19 cellular contexts compared by ENCODE assay signal in genomic region chr7:95581446-95581845, GRCh38. TPM values are rescaled to one million over a fixed set of nuclear protein-coding genes. Genes with fewer than 3 reads are reported as not detected.
DNase-seq lines count a peak whose midpoint lies in the region; ATAC-seq, FAIRE-seq and TF ChIP-seq lines count a peak whose summit lies in the region.
"Had no signal": no experiment of that assay in that cellular context is flagged by ENCODE, and none has a peak within 500 bp of the region (broad histone marks: within the 10 kb centered on the region; RNA-seq: fewer than 3 reads in every experiment).

No MANE protein-coding gene starts in this region.

- H3K4me3 Mint-ChIP-seq in type B pancreatic cell = no peak overlapping the region
- H3K4me3 Mint-ChIP-seq: B cell; CD4-positive, CD25-positive, alpha-beta regulatory T cell; CD8-positive, alpha-beta T cell; H9 had no signal

- H3K27me3 ChIP-seq in psoas muscle (ENCODE audit: insufficient read depth in 3 of 3, low read length in 2 of 3) (no peaks in the 10 kb centered on the region), colonic mucosa (no peaks in the 10 kb centered on the region)
- H3K27me3 ChIP-seq: BLaER1 had no signal

- WGBS in psoas muscle, 3 donors = 45 to 74% (median 48%) methylated on average over 3 of the region's 3 CpGs

- DNase-seq in D721Med (ENCODE audit: insufficient read length, low spot score) = no peak
- peak; percentile 27 for DNase-seq in DMS53 treated with DMSO at 0.1 percent for 48 hours (lab: John Stamatoyannopoulos, UW; ENCODE audit: unreplicated experiment)
- DNase-seq in psoas muscle = no peak
- DNase-seq in GM19239 (ENCODE audit: insufficient read length, low spot score) = no peak
- no peak for DNase-seq in colonic mucosa
- DNase-seq in type B pancreatic cell (ENCODE audit: extremely low spot score, unreplicated experiment) = no peak
- DNase-seq: Caco-2; CD4-positive, CD25-positive, alpha-beta regulatory T cell; CD8-positive, alpha-beta T cell; DMS 273 treated with DMSO at 0.1 percent for 48 hours; DND-41; GM23248; H9 had no signal

- H3K36me3 Mint-ChIP-seq in type B pancreatic cell = no peaks in the 10 kb centered on the region
- H3K36me3 Mint-ChIP-seq: CD4-positive, CD25-positive, alpha-beta regulatory T cell; CD8-positive, alpha-beta T cell had no signal

- no peaks in the 10 kb centered on the region for H3K9me3 Mint-ChIP-seq in type B pancreatic cell
- H3K9me3 Mint-ChIP-seq: CD8-positive, alpha-beta T cell; H9 had no signal

- H3K36me3 ChIP-seq in psoas muscle (ENCODE audit: insufficient read depth in 1 of 2, low read depth in 1 of 2) (peaks cover 3 to 33% of the 10 kb centered on the region in 2 donors), colonic mucosa (no peaks in the 10 kb centered on the region)
- H3K36me3 ChIP-seq: BLaER1 had no signal

- intact Hi-C loops in psoas muscle (cut with DNase I) = no loop called here
- intact Hi-C loops in colonic mucosa (cut with DNase I) = no loop called here

- H3K9ac ChIP-seq in colonic mucosa (ENCODE audit: low read depth in 2 of 2, low read length in 2 of 2) = no peak overlapping the region
- H3K9ac ChIP-seq: BLaER1, GM23248 had no signal

- H3K27me3 Mint-ChIP-seq in type B pancreatic cell = no peaks in the 10 kb centered on the region
- H3K27me3 Mint-ChIP-seq: CD4-positive, CD25-positive, alpha-beta regulatory T cell had no signal

- peak; percentile 79 for FAIRE-seq in D721Med (lab: Jason Lieb, UNC)
- no peak for FAIRE-seq in GM19239 (lab: Jason Lieb, UNC)
- FAIRE-seq: G401.6, GM12892 had no signal

- no peak overlapping the region for H3K4me3 ChIP-seq in psoas muscle
- no peak overlapping the region for H3K4me3 ChIP-seq in colonic mucosa
- H3K4me3 ChIP-seq: BLaER1, GM23248 had no signal

- H3K27ac ChIP-seq in psoas muscle (peak overlapping the region; percentile 59), colonic mucosa (no peak overlapping the region)
- H3K27ac ChIP-seq: BLaER1, C4-2B, GM23248 had no signal

- ATAC-seq in psoas muscle = peak in 3 of 4 donors; percentile 2 to 8 (median 2)
- ATAC-seq: CD8-positive, alpha-beta T cell; HCT116 had no signal

- TF ChIP-seq CTCF in D721Med (IDR thresholded peaks at IDR 0.05; ENCODE audit: insufficient read depth, missing control alignments) = no peak
- TF ChIP-seq CTCF in psoas muscle (IDR thresholded peaks at IDR 0.05) = no peak
- no peak for TF ChIP-seq CTCF in colonic mucosa (IDR thresholded peaks at IDR 0.05)
- no peak for TF ChIP-seq CTCF in type B pancreatic cell (conservative IDR thresholded peaks at IDR 0.05)

- H3K4me1 ChIP-seq in psoas muscle (no peaks in the 10 kb centered on the region), colonic mucosa (no peaks in the 10 kb centered on the region)
- H3K4me1 ChIP-seq: BLaER1, Caco-2 had no signal

- no peak overlapping the region for H3K27ac Mint-ChIP-seq in type B pancreatic cell
- H3K27ac Mint-ChIP-seq: B cell; CD4-positive, CD25-positive, alpha-beta regulatory T cell; CD8-positive, alpha-beta T cell; H9 had no signal

- H3K4me1 Mint-ChIP-seq in type B pancreatic cell (ENCODE audit: unreplicated experiment) = peaks cover 7% of the 10 kb centered on the region
- H3K4me1 Mint-ChIP-seq: B cell; CD4-positive, CD25-positive, alpha-beta regulatory T cell had no signal

- H3K9me3 ChIP-seq in psoas muscle = no peaks in the 10 kb centered on the region
- H3K9me3 ChIP-seq in colonic mucosa = no peaks in the 10 kb centered on the region
- H3K9me3 ChIP-seq: BLaER1, Caco-2 had no signal

RNA-seq across cellular contexts. Expression of gene PDK4, which starts 14.9 kb away (rescaled TPM):
- total RNA-seq in psoas muscle = 1,000 to 10,000 TPM in 2 of 4 donors, 100 to 1,000 TPM in 2; 386 to 3,046 (median 1,769) TPM
- polyA plus RNA-seq in psoas muscle = 1,000 to 10,000 TPM in 2 of 3 donors, 100 to 1,000 TPM in 1; 174 to 2,971 (median 2,751) TPM
- total RNA-seq in colonic mucosa = 10 to 100 TPM; 11.1 to 27.6 TPM
- 11.7 and 18.3 TPM in 2 replicates for total RNA-seq in type B pancreatic cell (ENCODE audit: low replicate concordance)
- total RNA-seq: CD4-positive, CD25-positive, alpha-beta regulatory T cell; CD8-positive, alpha-beta T cell; H9 had no signal
- polyA plus RNA-seq: CD4-positive, CD25-positive, alpha-beta regulatory T cell had no signal

Comparison
In these comparisons a context has a peak if more than half of its experiments do, and no peak if none do; other contexts are left out.
1. RNA of gene PDK4, which starts 14.9 kb away (total RNA-seq): 386 to 3,046 TPM in psoas muscle; 11.1 to 27.6 TPM in colonic mucosa and 11.7 to 18.3 TPM in type B pancreatic cell; every median in the first group is over 10 times any median in the second.